8 cellular contexts compared by ENCODE assay signal in genomic region chr3:13461169-13462124, GRCh38. TPM values are rescaled to one million over a fixed set of nuclear protein-coding genes. Genes with fewer than 3 reads are reported as not detected.
DNase-seq lines count a peak whose midpoint lies in the region; ATAC-seq, FAIRE-seq and TF ChIP-seq lines count a peak whose summit lies in the region.

No MANE protein-coding gene starts in this region.

- no peaks in the 10 kb centered on the region for H3K9me3 Mint-ChIP-seq in activated CD8-positive, alpha-beta T cell treated with anti-CD3 and anti-CD28 coated beads, Interleukin-2, amount 10 ng/mL, durations not matched to agents 7 days and 5 days (ENCODE audit: insufficient read depth)

- intact Hi-C loops in pancreas (cut with DNase I): loop anchor here in 1 of 3 donors (10.0 kb wide), 1 partner anchor 367 kb away; no protein-coding TSS in a partner anchor
- intact Hi-C loops in lower leg skin (cut with DNase I; ENCODE audit: low total_unique reads): no loop called here

- POLR2A ChIA-PET in BJ (lab: Charles Lee): no interaction called here
- POLR2A ChIA-PET in activated CD8-positive, alpha-beta T cell treated with anti-CD3 and anti-CD28 coated beads, Interleukin-2, amount 10 ng/mL, durations not matched to agents 7 days and 5 days (lab: Charles Lee): no interaction called here

- TF ChIP-seq CTCF in BJ (IDR thresholded peaks at IDR 0.05; ENCODE audit: insufficient read depth, low read depth, low read length): peak; percentile 60
- TF ChIP-seq CTCF in epithelial cell of esophagus (IDR thresholded peaks at IDR 0.05; ENCODE audit: insufficient read depth, low read depth, low read length, missing control alignments): peak; percentile 48
- peak; percentile 17 to 48 (median 35) for TF ChIP-seq CTCF in pancreas (IDR thresholded peaks at IDR 0.05)
- TF ChIP-seq CTCF in lower leg skin (IDR thresholded peaks at IDR 0.05): no peak

- H3K36me3 Mint-ChIP-seq in activated CD8-positive, alpha-beta T cell treated with anti-CD3 and anti-CD28 coated beads, Interleukin-2, amount 10 ng/mL, durations not matched to agents 7 days and 5 days (ENCODE audit: low read depth): no peaks in the 10 kb centered on the region

- DNase-seq in BJ (ENCODE audit: low read depth): no peak
- DNase-seq in NCI-H748 (lab: John Stamatoyannopoulos, UW; ENCODE audit: unreplicated experiment): peak; percentile 78
- peak; percentile 85 for DNase-seq in activated CD8-positive, alpha-beta T cell treated with anti-CD3 and anti-CD28 coated beads, Interleukin-2, amount 10 ng/mL, durations not matched to agents 7 days and 5 days
- DNase-seq in epithelial cell of esophagus (ENCODE audit: low read depth): peak; percentile 54
- DNase-seq in pancreas: peak; percentile 51 to 82 (median 74)
- DNase-seq in lower leg skin (ENCODE audit: low spot score in 2 of 2): no peak

- H3K36me3 ChIP-seq in BJ (ENCODE audit: control insufficient read depth, insufficient read depth, low read length) (no peaks in the 10 kb centered on the region), pancreas (no peaks in the 10 kb centered on the region)

- peaks cover 10% of the 10 kb centered on the region for H3K27me3 Mint-ChIP-seq in activated CD8-positive, alpha-beta T cell treated with anti-CD3 and anti-CD28 coated beads, Interleukin-2, amount 10 ng/mL, durations not matched to agents 7 days and 5 days (ENCODE audit: low read depth)

- H3K4me1 Mint-ChIP-seq in activated CD8-positive, alpha-beta T cell treated with anti-CD3 and anti-CD28 coated beads, Interleukin-2, amount 10 ng/mL, durations not matched to agents 7 days and 5 days (ENCODE audit: low read depth): no peaks in the 10 kb centered on the region

- no peaks in the 10 kb centered on the region for H3K9me3 ChIP-seq in pancreas

- H3K27ac ChIP-seq in pancreas: no peak overlapping the region

- no peak for FAIRE-seq in pancreas (lab: Jason Lieb, UNC)

- ATAC-seq in GM21390 (IDR thresholded peaks at IDR 0.05; ENCODE audit: unreplicated experiment) (peak; percentile 45), pancreas (peak; percentile 70 to 93 (median 79)), HG02623 (IDR thresholded peaks at IDR 0.05; ENCODE audit: unreplicated experiment) (no peak)
- ATAC-seq in activated CD8-positive, alpha-beta T cell treated with anti-CD3 and anti-CD28 coated beads, Interleukin-2, amount 10 ng/mL, durations not matched to agents 7 days and 5 days: peak; percentile 96

- H3K4me3 ChIP-seq in BJ (ENCODE audit: low read depth, low read length): no peak overlapping the region
- H3K4me3 ChIP-seq in epithelial cell of esophagus (ENCODE audit: low read length): no peak overlapping the region
- H3K4me3 ChIP-seq in pancreas: no peak overlapping the region
- no peak overlapping the region for H3K4me3 ChIP-seq in lower leg skin (ENCODE audit: low read depth, poor library complexity, severe bottlenecking)

- TF ChIP-seq POLR2A in lower leg skin (IDR thresholded peaks at IDR 0.05): no peak

- H3K27ac Mint-ChIP-seq in activated CD8-positive, alpha-beta T cell treated with anti-CD3 and anti-CD28 coated beads, Interleukin-2, amount 10 ng/mL, durations not matched to agents 7 days and 5 days: no peak overlapping the region

- H3K4me1 ChIP-seq in pancreas: peaks cover 0 to 5% (median 0%) of the 10 kb centered on the region in 3 donors

- 20 to 22% methylated on average over 14 of the region's 14 CpGs for WGBS in pancreas, 2 donors
- WGBS in lower leg skin, 2 donors: 54 to 63% methylated on average over 14 of the region's 14 CpGs

- no peak overlapping the region for H3K4me3 Mint-ChIP-seq in activated CD8-positive, alpha-beta T cell treated with anti-CD3 and anti-CD28 coated beads, Interleukin-2, amount 10 ng/mL, durations not matched to agents 7 days and 5 days

- CTCF ChIA-PET in BJ (lab: Yijun Ruan, JAX): interaction anchor here (0.8 to 3.4 kb wide), 8 partner anchors 9 to 370 kb away, joined by 3 to 24 read pairs (median 4); no protein-coding TSS in a partner anchor
- CTCF ChIA-PET in activated CD8-positive, alpha-beta T cell treated with anti-CD3 and anti-CD28 coated beads, Interleukin-2, amount 10 ng/mL, durations not matched to agents 7 days and 5 days (lab: Charles Lee): interaction anchor here (0.7 to 4.0 kb wide), 19 partner anchors 9 to 386 kb away, joined by 3 to 48 read pairs (median 4); partner anchors contain the start of genes HDAC11 and NUP210

- peaks cover 12% of the 10 kb centered on the region for H3K27me3 ChIP-seq in BJ (ENCODE audit: control insufficient read depth, insufficient read depth, low read length)
- H3K27me3 ChIP-seq in pancreas: no peaks in the 10 kb centered on the region

RNA-seq across cellular contexts. Expression of gene HDAC11, which starts 18.7 kb away (rescaled TPM):
- 9.8 and 16.0 TPM in 2 replicates for polyA plus RNA-seq in BJ (2011; rRNA removed)
- polyA minus RNA-seq in BJ (2011; rRNA and poly(A)+ RNA removed): 9.4 and 10.1 TPM in 2 replicates
- total RNA-seq in activated CD8-positive, alpha-beta T cell treated with anti-CD3 and anti-CD28 coated beads, Interleukin-2, amount 10 ng/mL, durations not matched to agents 7 days and 5 days: under 1 TPM; 0.87 to 0.99 TPM
- 10 to 100 TPM; 22.0 to 40.3 (median 27.4) TPM for total RNA-seq in pancreas
- polyA plus RNA-seq in pancreas: 10 to 100 TPM; 20.4 to 26.6 TPM
- total RNA-seq in lower leg skin: 10 to 100 TPM; 20.6 to 28.3 (median 22.8) TPM

RNA-seq across cellular contexts. Expression of gene NUP210, which starts 41.3 kb away (rescaled TPM):
- 0.13 and 0.32 TPM in 2 replicates for polyA plus RNA-seq in BJ (2011; rRNA removed)
- 0.19 and 0.31 TPM in 2 replicates for polyA minus RNA-seq in BJ (2011; rRNA and poly(A)+ RNA removed)
- 100 to 1,000 TPM; 202 to 206 TPM for total RNA-seq in activated CD8-positive, alpha-beta T cell treated with anti-CD3 and anti-CD28 coated beads, Interleukin-2, amount 10 ng/mL, durations not matched to agents 7 days and 5 days
- total RNA-seq in pancreas: 10 to 100 TPM in 2 of 6 donors, 1 to 10 TPM in 4; 7.6 to 12.5 (median 8.9) TPM
- polyA plus RNA-seq in pancreas: 10 to 100 TPM; 10.9 to 12.4 TPM
- total RNA-seq in lower leg skin: 1 to 10 TPM; 3.6 to 8.2 (median 4.0) TPM

Comparison
In these comparisons a context has a peak if more than half of its experiments do, and no peak if none do; other contexts are left out.
1. DNase-seq: peak in NCI-H748 (single experiment), activated CD8-positive, alpha-beta T cell treated with anti-CD3 and anti-CD28 coated beads, Interleukin-2, amount 10 ng/mL, durations not matched to agents 7 days and 5 days (single experiment), epithelial cell of esophagus (single experiment) and pancreas (6 of 6); none in BJ (single experiment) and lower leg skin (0 of 2).
2. CTCF ChIP-seq: peak in BJ (single experiment), epithelial cell of esophagus (single experiment) and pancreas (4 of 4); none in lower leg skin (0 of 3).
3. RNA of gene HDAC11, which starts 18.7 kb away (total RNA-seq): 22.0 to 40.3 TPM in pancreas and 20.6 to 28.3 TPM in lower leg skin; 0.87 to 0.99 TPM in activated CD8-positive, alpha-beta T cell treated with anti-CD3 and anti-CD28 coated beads, Interleukin-2, amount 10 ng/mL, durations not matched to agents 7 days and 5 days; every median in the first group is over 10 times any median in the second.
4. RNA of gene NUP210, which starts 41.3 kb away (total RNA-seq): 202 to 206 TPM in activated CD8-positive, alpha-beta T cell treated with anti-CD3 and anti-CD28 coated beads, Interleukin-2, amount 10 ng/mL, durations not matched to agents 7 days and 5 days; 7.6 to 12.5 TPM in pancreas and 3.6 to 8.2 TPM in lower leg skin; every median in the first group is over 10 times any median in the second.